Comparison of ENCODE assay signal across 27 cellular contexts in the genomic region with DNA sequence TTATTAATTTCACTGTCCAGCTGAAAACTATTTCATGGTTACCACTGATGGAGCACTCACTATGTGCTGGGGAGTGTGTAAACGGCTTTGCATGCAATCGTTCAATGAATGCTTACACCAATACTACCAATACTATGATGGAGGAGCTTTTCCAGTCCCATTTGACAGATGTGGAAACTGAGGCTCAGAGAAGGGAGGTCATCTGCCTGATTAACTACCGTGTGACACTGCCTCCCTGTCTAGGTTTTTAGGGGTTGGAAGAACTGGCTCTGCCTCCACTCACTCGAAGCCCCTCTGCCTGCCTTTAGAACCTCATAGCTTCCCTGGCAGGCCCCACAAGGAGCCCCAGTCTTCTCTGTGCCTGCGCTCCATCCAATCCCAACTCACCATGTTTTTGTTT. TPM values are rescaled to one million over a fixed set of nuclear protein-coding genes. Genes with fewer than 3 reads are reported as not detected.
DNase-seq lines count a peak whose midpoint lies in the region; ATAC-seq, FAIRE-seq and TF ChIP-seq lines count a peak whose summit lies in the region.
"Had no signal": no experiment of that assay in that cellular context is flagged by ENCODE, and none has a peak within 500 bp of the region (broad histone marks: within the 10 kb centered on the region; RNA-seq: fewer than 3 reads in every experiment).

No MANE protein-coding gene starts in this region.

- no peak for TF ChIP-seq RAD21 in IMR-90 (IDR thresholded peaks at IDR 0.05; ENCODE audit: low read length)

- H3K27me3 ChIP-seq in IMR-90 (ENCODE audit: control insufficient read depth, insufficient read depth, low read length) = peaks cover 31% of the 10 kb centered on the region
- H3K27me3 ChIP-seq in smooth muscle cell (ENCODE audit: low read depth) = no peaks in the 10 kb centered on the region
- peaks cover 32% of the 10 kb centered on the region for H3K27me3 ChIP-seq in CD4-positive, alpha-beta T cell (ENCODE audit: control insufficient read depth, insufficient read depth, low read length)
- H3K27me3 ChIP-seq: SJCRH30 had no signal

- H3K23ac ChIP-seq in IMR-90 (ENCODE audit: low read depth, low read length) = no peak overlapping the region

- no peak overlapping the region for H3K18ac ChIP-seq in IMR-90 (ENCODE audit: low read depth, low read length)

- H3K4me1 ChIP-seq in IMR-90 (ENCODE audit: control insufficient read depth, insufficient read depth, low read length) (no peaks in the 10 kb centered on the region), kidney (ENCODE audit: control insufficient read depth in 1 of 2, insufficient read depth in 1 of 2, low read depth in 1 of 2, low read length in 2 of 2) (peaks cover 0 to 2% of the 10 kb centered on the region in 2 donors), smooth muscle cell (ENCODE audit: low read depth) (peaks cover 23% of the 10 kb centered on the region)

- ATAC-seq in IMR-90 (ENCODE audit: low read depth) (no peak), WTC11 (no peak), GM18505 (IDR thresholded peaks at IDR 0.05; ENCODE audit: unreplicated experiment) (no peak)
- ATAC-seq in CD4-positive, alpha-beta T cell (ENCODE audit: poor library complexity) = no peak

- intact Hi-C loops in IMR-90 (cut with micrococcal nuclease) (no loop called here), kidney (cut with DNase I) (no loop called here)
- intact Hi-C loops in CD4-positive, alpha-beta T cell (cut with DNase I, micrococcal nuclease) = loop anchor here (2.0 to 10.0 kb wide), 5 partner anchors 110 to 755 kb away; partner anchors contain the start of genes DYNLL1 (in 1 of the 2) and UNC119B (in 1 of the 2)

- no peak overlapping the region for H3K56ac ChIP-seq in IMR-90 (ENCODE audit: extremely low read depth, insufficient read depth, low read length)

- H3K36me3 ChIP-seq in IMR-90 (ENCODE audit: control insufficient read depth, insufficient read depth, low read length) (no peaks in the 10 kb centered on the region), kidney (ENCODE audit: control insufficient read depth in 1 of 2, insufficient read depth in 2 of 2, low read length in 2 of 2) (no peaks in the 10 kb centered on the region), smooth muscle cell (ENCODE audit: low read depth) (no peaks in the 10 kb centered on the region)
- H3K36me3 ChIP-seq: left ventricle myocardium inferior, SJCRH30 had no signal

- no TSS peak for BruUV-seq in IMR-90 (replicated peaks; lab: Mats Ljungman, UMichigan)

- H3K27me3 Mint-ChIP-seq in WTC11 (ENCODE audit: low read depth) = no peaks in the 10 kb centered on the region
- H3K27me3 Mint-ChIP-seq in activated CD4-positive, alpha-beta T cell treated with anti-CD3 and anti-CD28 coated beads, Interleukin-2, amount 10 ng/mL, durations not matched to agents 7 days and 5 days = peaks cover 22% of the 10 kb centered on the region
- peaks cover 59% of the 10 kb centered on the region for H3K27me3 Mint-ChIP-seq in CD4-positive, alpha-beta T cell

- no peak overlapping the region for H3K4me3 Mint-ChIP-seq in WTC11
- H3K4me3 Mint-ChIP-seq in activated CD4-positive, alpha-beta T cell treated with anti-CD3 and anti-CD28 coated beads, Interleukin-2, amount 10 ng/mL, durations not matched to agents 7 days and 5 days = no peak overlapping the region
- no peak overlapping the region for H3K4me3 Mint-ChIP-seq in CD4-positive, alpha-beta T cell
- H3K4me3 Mint-ChIP-seq: activated B cell treated with CpG ODN at 0.5 μM for 24 hours; activated naive CD8-positive, alpha-beta T cell; activated T-cell treated with anti-CD3 and anti-CD28 coated beads, Interleukin-2, amount 50 U/mL, for 24 hours; effector memory CD8-positive, alpha-beta T cell; naive thymus-derived CD4-positive, alpha-beta T cell had no signal

- no peak overlapping the region for H3K9ac ChIP-seq in IMR-90 (ENCODE audit: low read depth, low read length)
- H3K9ac ChIP-seq in kidney (ENCODE audit: low read length in 2 of 2) = peak overlapping the region in 1 of 2 donors; percentile 23
- no peak overlapping the region for H3K9ac ChIP-seq in smooth muscle cell (ENCODE audit: low read depth)

- peaks cover 44% of the 10 kb centered on the region for H3K36me3 Mint-ChIP-seq in WTC11
- no peaks in the 10 kb centered on the region for H3K36me3 Mint-ChIP-seq in activated CD4-positive, alpha-beta T cell treated with anti-CD3 and anti-CD28 coated beads, Interleukin-2, amount 10 ng/mL, durations not matched to agents 7 days and 5 days (ENCODE audit: low read depth)
- no peaks in the 10 kb centered on the region for H3K36me3 Mint-ChIP-seq in CD4-positive, alpha-beta T cell (ENCODE audit: low read depth)
- H3K36me3 Mint-ChIP-seq: activated naive CD8-positive, alpha-beta T cell; naive thymus-derived CD4-positive, alpha-beta T cell had no signal

- 0 out of 2 replicates have a peak, but pooled peaks cover under 1% of the 10 kb centered on the region for H3K9me1 ChIP-seq in IMR-90 (ENCODE audit: insufficient read depth, low read length)

- no peak overlapping the region for H4K91ac ChIP-seq in IMR-90 (ENCODE audit: insufficient read depth, low read depth, low read length)

- H3K4me2 ChIP-seq in IMR-90 (ENCODE audit: low read depth, low read length) = no peak overlapping the region
- H3K4me2 ChIP-seq in smooth muscle cell = peak overlapping the region; percentile 64

- no peak overlapping the region for H3K27ac ChIP-seq in IMR-90 (ENCODE audit: insufficient read depth, low read length)
- no peak overlapping the region for H3K27ac ChIP-seq in kidney (ENCODE audit: low read depth in 2 of 2, low read length in 2 of 2)
- H3K27ac ChIP-seq in smooth muscle cell (ENCODE audit: low read depth) = peak overlapping the region; percentile 70
- H3K27ac ChIP-seq in CD4-positive, alpha-beta T cell (ENCODE audit: low read depth, low read length) = no peak overlapping the region
- H3K27ac ChIP-seq: C4-2B, left ventricle myocardium inferior, SJCRH30, skin epidermis had no signal

- H3K9me3 ChIP-seq in IMR-90 (ENCODE audit: control insufficient read depth, insufficient read depth, low read length) (no peaks in the 10 kb centered on the region), kidney (ENCODE audit: control insufficient read depth in 1 of 2, low read length in 2 of 2) (no peaks in the 10 kb centered on the region), smooth muscle cell (replicated peaks; ENCODE audit: low read depth) (no peaks in the 10 kb centered on the region)
- no peaks in the 10 kb centered on the region for H3K9me3 ChIP-seq in CD4-positive, alpha-beta T cell (ENCODE audit: control insufficient read depth, low read length)
- H3K9me3 ChIP-seq: left ventricle myocardium inferior, SJCRH30 had no signal

- POLR2A ChIA-PET in IMR-90 (lab: Charles Lee; ENCODE audit: unreplicated experiment) (no interaction called here), WTC11 (lab: Charles Lee) (interaction anchor here (0.9 kb wide), 1 partner anchor 76 kb away, joined by 3 read pairs; no protein-coding TSS in a partner anchor)
- POLR2A ChIA-PET in activated CD4-positive, alpha-beta T cell treated with anti-CD3 and anti-CD28 coated beads, Interleukin-2, amount 10 ng/mL, durations not matched to agents 7 days and 5 days (lab: Charles Lee) = no interaction called here
- POLR2A ChIA-PET in CD4-positive, alpha-beta T cell (lab: Charles Lee) = interaction anchor here (0.5 kb wide), 1 partner anchor 215 kb away, joined by 3 read pairs; no protein-coding TSS in a partner anchor

- no peaks in the 10 kb centered on the region for H3K9me3 Mint-ChIP-seq in WTC11
- H3K9me3 Mint-ChIP-seq in activated CD4-positive, alpha-beta T cell treated with anti-CD3 and anti-CD28 coated beads, Interleukin-2, amount 10 ng/mL, durations not matched to agents 7 days and 5 days = no peaks in the 10 kb centered on the region
- no peaks in the 10 kb centered on the region for H3K9me3 Mint-ChIP-seq in CD4-positive, alpha-beta T cell
- H3K9me3 Mint-ChIP-seq: activated B cell treated with CpG ODN at 0.5 μM for 24 hours; activated T-cell treated with anti-CD3 and anti-CD28 coated beads, Interleukin-2, amount 50 U/mL, for 24 hours; effector memory CD8-positive, alpha-beta T cell had no signal

- no peak overlapping the region for H2AK5ac ChIP-seq in IMR-90 (ENCODE audit: low read depth, low read length)

- H4K5ac ChIP-seq in IMR-90 (ENCODE audit: low read depth, low read length) = no peak overlapping the region

- in situ Hi-C loops in IMR-90 (cut with MboI; ENCODE audit: low sequenced_read_pairs) = no loop called here

- CTCF ChIA-PET in IMR-90 (lab: Yijun Ruan, JAX) = interaction anchor here (0.6 to 1.6 kb wide), 4 partner anchors 10 to 224 kb away, joined by 3 to 15 read pairs (median 8); partner anchors contain the start of gene POP5
- CTCF ChIA-PET in WTC11 (lab: Charles Lee) = interaction anchor here (0.6 to 3.7 kb wide), 19 partner anchors 10 to 156 kb away, joined by 3 to 89 read pairs (median 4); partner anchors contain the start of genes COX6A1, GATC, RPLP0 and SRSF9
- CTCF ChIA-PET in activated CD4-positive, alpha-beta T cell treated with anti-CD3 and anti-CD28 coated beads, Interleukin-2, amount 10 ng/mL, durations not matched to agents 7 days and 5 days (lab: Charles Lee) = interaction anchor here (0.5 to 1.0 kb wide), 5 partner anchors 8 to 562 kb away, joined by 4 to 8 read pairs (median 4); no protein-coding TSS in a partner anchor
- CTCF ChIA-PET in CD4-positive, alpha-beta T cell (lab: Charles Lee) = interaction anchor here (2.2 kb wide), 1 partner anchor 10 kb away, joined by 8 read pairs; no protein-coding TSS in a partner anchor

- no peak for TF ChIP-seq POLR2A in IMR-90 (IDR thresholded peaks at IDR 0.05; ENCODE audit: low read depth, low read length)
- TF ChIP-seq POLR2A in GM18505 (IDR thresholded peaks at IDR 0.05; ENCODE audit: borderline replicate concordance, extremely low read depth, insufficient read depth, insufficient read length) = no peak

- dilution Hi-C loops in IMR-90 (cut with HindIII; ENCODE audit: low sequenced_read_pairs, unreplicated experiment) = no loop called here

- no peak overlapping the region for H2BK15ac ChIP-seq in IMR-90 (ENCODE audit: low read depth, low read length)

- no peak overlapping the region for H4K8ac ChIP-seq in IMR-90 (ENCODE audit: low read depth in 2 of 2, low read length in 2 of 2)

- H3K79me1 ChIP-seq in IMR-90 (ENCODE audit: low read depth in 1 of 2, low read length in 2 of 2) = no peaks in the 10 kb centered on the region

- H3K4ac ChIP-seq in IMR-90 (ENCODE audit: low read depth, low read length) = no peak overlapping the region

- no CpG with 5 or more reads among the region's 5 CpGs for WGBS in IMR-90 (ENCODE audit: extremely low coverage in 2 of 2, insufficient read length in 1 of 2), 2 experiments
- 97% methylated on average over 5 of the region's 5 CpGs for WGBS in smooth muscle cell (ENCODE audit: low lambda C conversion rate)

- no peak overlapping the region for H3K14ac ChIP-seq in IMR-90 (replicated peaks; ENCODE audit: low read depth, low read length)

- H2BK120ac ChIP-seq in IMR-90 (ENCODE audit: low read depth, low read length) = no peak overlapping the region

- H2AFZ ChIP-seq in IMR-90 (replicated peaks; ENCODE audit: low read length, poor library complexity) (peak overlapping the region; percentile 32), smooth muscle cell (ENCODE audit: low read depth) (no peak overlapping the region)

- H2AK9ac ChIP-seq in IMR-90 (replicated peaks; ENCODE audit: low read depth, low read length, poor library complexity) = no peak overlapping the region

- FAIRE-seq in kidney (lab: Jason Lieb, UNC) = no peak
- FAIRE-seq: islet of Langerhans had no signal

- H3K27ac Mint-ChIP-seq in WTC11 = peak overlapping the region; percentile 63
- no peak overlapping the region for H3K27ac Mint-ChIP-seq in activated CD4-positive, alpha-beta T cell treated with anti-CD3 and anti-CD28 coated beads, Interleukin-2, amount 10 ng/mL, durations not matched to agents 7 days and 5 days
- H3K27ac Mint-ChIP-seq in CD4-positive, alpha-beta T cell = no peak overlapping the region
- H3K27ac Mint-ChIP-seq: activated B cell treated with CpG ODN at 0.5 μM for 24 hours; activated naive CD8-positive, alpha-beta T cell; activated T-cell treated with anti-CD3 and anti-CD28 coated beads, Interleukin-2, amount 50 U/mL, for 24 hours; effector memory CD8-positive, alpha-beta T cell; naive thymus-derived CD4-positive, alpha-beta T cell had no signal

- DNase-seq in IMR-90 (no peak), WTC11 (ENCODE audit: low spot score) (no peak), kidney (peak; percentile 3), smooth muscle cell (lab: John Stamatoyannopoulos, UW; ENCODE audit: unreplicated experiment) (no peak), anterior cingulate cortex (lab: John Stamatoyannopoulos, UW) (no peak)
- no peak for DNase-seq in activated CD4-positive, alpha-beta T cell treated with anti-CD3 and anti-CD28 coated beads, Interleukin-2, amount 10 ng/mL, durations not matched to agents 7 days and 5 days
- no peak for DNase-seq in CD4-positive, alpha-beta T cell
- DNase-seq: cortex of kidney, NCI-H1048, NCI-H1694 had no signal

- TF ChIP-seq CTCF in IMR-90 (conservative IDR thresholded peaks at IDR 0.05; ENCODE audit: low read depth, low read length) (no peak), WTC11 (IDR thresholded peaks at IDR 0.05) (no peak), kidney (IDR thresholded peaks at IDR 0.05; ENCODE audit: borderline replicate concordance, extremely low read depth, insufficient read depth) (no peak), smooth muscle cell (IDR thresholded peaks at IDR 0.05; ENCODE audit: borderline replicate concordance, insufficient read depth, poor library complexity, severe bottlenecking) (no peak)
- TF ChIP-seq CTCF in CD4-positive, alpha-beta T cell (IDR thresholded peaks at IDR 0.05) = no peak

- H3K4me3 ChIP-seq in IMR-90 (ENCODE audit: insufficient read depth, low read depth, low read length) (no peak overlapping the region), kidney (ENCODE audit: low read length in 2 of 2) (no peak overlapping the region), smooth muscle cell (no peak overlapping the region)
- H3K4me3 ChIP-seq: left ventricle myocardium inferior, SJCRH30, skin epidermis had no signal

- peaks cover 6% of the 10 kb centered on the region for H3F3A ChIP-seq in smooth muscle cell (ENCODE audit: low read depth)

- no peaks in the 10 kb centered on the region for H4K20me1 ChIP-seq in IMR-90 (ENCODE audit: insufficient read depth, low read length)
- no peaks in the 10 kb centered on the region for H4K20me1 ChIP-seq in smooth muscle cell (ENCODE audit: low read depth)

- H2BK5ac ChIP-seq in IMR-90 (ENCODE audit: low read depth, low read length, poor library complexity, severe bottlenecking) = no peak overlapping the region

- peaks cover 30% of the 10 kb centered on the region for H3K4me1 Mint-ChIP-seq in WTC11
- H3K4me1 Mint-ChIP-seq in activated CD4-positive, alpha-beta T cell treated with anti-CD3 and anti-CD28 coated beads, Interleukin-2, amount 10 ng/mL, durations not matched to agents 7 days and 5 days = peaks cover 1% of the 10 kb centered on the region
- no peaks in the 10 kb centered on the region for H3K4me1 Mint-ChIP-seq in CD4-positive, alpha-beta T cell (ENCODE audit: low read depth)

- no peak overlapping the region for H2BK20ac ChIP-seq in IMR-90 (ENCODE audit: low read depth, low read length)

- H3K79me2 ChIP-seq in smooth muscle cell (ENCODE audit: low read depth) = no peaks in the 10 kb centered on the region

RNA-seq across cellular contexts. Expression of gene MSI1, which starts 11.9 kb away (rescaled TPM):
- total RNA-seq in IMR-90 (2012; rRNA removed) (not detected in 2 replicates), WTC11 (2021) (64.5 to 71.9 TPM (median 71.5 TPM) in 3 replicates), kidney (1.3 TPM), smooth muscle cell (1.2 and 1.3 TPM in 2 replicates)
- polyA plus RNA-seq in IMR-90 (2012; rRNA removed) (not detected in 2 replicates), kidney (ENCODE audit: insufficient read depth, low read depth, low replicate concordance) (0.80 TPM), smooth muscle cell (5.0 and 6.8 TPM in 2 replicates)
- not detected in 2 replicates for polyA plus RNA-seq in IMR-90 (2012; cell fraction: cytosol; rRNA removed)
- not detected in 2 replicates for polyA plus RNA-seq in IMR-90 (2012; cell fraction: nucleus; rRNA removed; ENCODE audit: low replicate concordance)
- not detected for total RNA-seq in activated CD4-positive, alpha-beta T cell treated with anti-CD3 and anti-CD28 coated beads, Interleukin-2, amount 10 ng/mL, durations not matched to agents 7 days and 5 days
- total RNA-seq in CD4-positive, alpha-beta T cell = not detected
- total RNA-seq: activated B cell treated with CpG ODN at 0.5 μM for 24 hours; naive thymus-derived CD4-positive, alpha-beta T cell had no signal
- polyA plus RNA-seq: naive thymus-derived CD4-positive, alpha-beta T cell had no signal

RNA-seq across cellular contexts. Expression of gene PLA2G1B, which starts 29.5 kb away (rescaled TPM):
- total RNA-seq in IMR-90 (2012; rRNA removed) = not detected in 2 replicates
- not detected in 2 replicates for polyA plus RNA-seq in IMR-90 (2012; rRNA removed)
- not detected in 2 replicates for polyA plus RNA-seq in IMR-90 (2012; cell fraction: cytosol; rRNA removed)
- not detected in 2 replicates for polyA plus RNA-seq in IMR-90 (2012; cell fraction: nucleus; rRNA removed; ENCODE audit: low replicate concordance)
- 0.92 to 1.8 TPM (median 1.4 TPM) in 3 replicates for total RNA-seq in WTC11 (2021)
- total RNA-seq in kidney = not detected
- not detected for polyA plus RNA-seq in kidney (ENCODE audit: insufficient read depth, low read depth, low replicate concordance)
- not detected in 2 replicates for total RNA-seq in smooth muscle cell
- polyA plus RNA-seq in smooth muscle cell = not detected in 2 replicates
- not detected for total RNA-seq in activated CD4-positive, alpha-beta T cell treated with anti-CD3 and anti-CD28 coated beads, Interleukin-2, amount 10 ng/mL, durations not matched to agents 7 days and 5 days
- total RNA-seq in CD4-positive, alpha-beta T cell = not detected
- total RNA-seq: activated B cell treated with CpG ODN at 0.5 μM for 24 hours, Calu3, cardiac septum, H7, left ventricle myocardium inferior, occipital lobe, renal cortical epithelial cell, SJCRH30, ureter had no signal

RNA-seq across cellular contexts. Expression of gene SIRT4, which starts 55.0 kb away (rescaled TPM):
- total RNA-seq in IMR-90 (2012; rRNA removed) (0.83 and 2.0 TPM in 2 replicates), WTC11 (2021) (2.1 to 4.3 TPM (median 2.8 TPM) in 3 replicates), kidney (1.5 TPM), smooth muscle cell (2.7 and 4.8 TPM in 2 replicates)
- polyA plus RNA-seq in IMR-90 (2012; rRNA removed) (0.56 and 0.87 TPM in 2 replicates), kidney (ENCODE audit: insufficient read depth, low read depth, low replicate concordance) (8.1 TPM), smooth muscle cell (5.3 and 5.5 TPM in 2 replicates)
- 0.99 and 1.2 TPM in 2 replicates for polyA plus RNA-seq in IMR-90 (2012; cell fraction: cytosol; rRNA removed)
- polyA plus RNA-seq in IMR-90 (2012; cell fraction: nucleus; rRNA removed; ENCODE audit: low replicate concordance) = 0.61 and 0.79 TPM in 2 replicates
- total RNA-seq in activated CD4-positive, alpha-beta T cell treated with anti-CD3 and anti-CD28 coated beads, Interleukin-2, amount 10 ng/mL, durations not matched to agents 7 days and 5 days = 1 to 10 TPM in 1 of 2 experiments, under 1 TPM in 1; 0.94 to 1.8 TPM
- under 1 TPM in 1 of 2 experiments, not detected in 1; 0.59 TPM for total RNA-seq in CD4-positive, alpha-beta T cell
- total RNA-seq: ureter had no signal

Comparison
In these comparisons a context has a peak if more than half of its experiments do, and no peak if none do; other contexts are left out.
1. RNA of gene MSI1, which starts 11.9 kb away (total RNA-seq): 64.5 to 71.9 TPM in WTC11; 1.3 TPM in kidney (single experiment), 1.2 to 1.3 TPM in smooth muscle cell, not detected in IMR-90, not detected in activated CD4-positive, alpha-beta T cell treated with anti-CD3 and anti-CD28 coated beads, Interleukin-2, amount 10 ng/mL, durations not matched to agents 7 days and 5 days and not detected in CD4-positive, alpha-beta T cell; every median in the first group is over 10 times any median in the second.
2. POLR2A ChIA-PET loops: an anchor here in WTC11 (0.9 kb wide) and CD4-positive, alpha-beta T cell (0.5 kb wide); none called in IMR-90 and activated CD4-positive, alpha-beta T cell treated with anti-CD3 and anti-CD28 coated beads, Interleukin-2, amount 10 ng/mL, durations not matched to agents 7 days and 5 days.
3. intact Hi-C loops: an anchor here in CD4-positive, alpha-beta T cell (2.0 to 10.0 kb wide); none called in IMR-90 and kidney.